ENCODE assay signal across 14 cellular contexts in genomic region chr6:136405410-136406029, GRCh38.
A peak's percentile ranks its signal among the peaks of the same experiment; 100 is the strongest.
DNase-seq lines count a peak whose midpoint lies in the region; ATAC-seq and TF ChIP-seq lines count a peak whose summit lies in the region.
"Had no signal": no experiment of that assay in that cellular context is flagged by ENCODE, and none has a peak within 500 bp of the region (broad histone marks: within the 10 kb centered on the region; RNA-seq: fewer than 3 reads in every experiment).

No MANE protein-coding gene starts in this region.

- no peak for TF ChIP-seq RAD21 in IMR-90 (IDR thresholded peaks at IDR 0.05; ENCODE audit: low read length)

- no peaks in the 10 kb centered on the region for H3K79me1 ChIP-seq in IMR-90 (ENCODE audit: low read depth in 1 of 2, low read length in 2 of 2)

- H3K4me3 ChIP-seq in IMR-90 (ENCODE audit: insufficient read depth, low read depth, low read length) (no peak overlapping the region), fibroblast of mammary gland (ENCODE audit: control insufficient read depth, low read depth, low read length) (no peak overlapping the region), skeletal muscle cell (ENCODE audit: low read depth, low read length) (no peak overlapping the region), heart left ventricle (no peak overlapping the region)
- H3K4me3 ChIP-seq: PC-9, sigmoid colon had no signal

- POLR2A ChIA-PET in IMR-90 (lab: Charles Lee; ENCODE audit: unreplicated experiment), result no interaction called here

- H3K9me1 ChIP-seq in IMR-90 (ENCODE audit: insufficient read depth, low read length), result peaks cover 13% of the 10 kb centered on the region

- DNase-seq in IMR-90 (no peak), SKM-1 treated with dmso at 0.1 percent for 144 hours (lab: John Stamatoyannopoulos, UW; ENCODE audit: unreplicated experiment) (peak; percentile 76), fibroblast of mammary gland (ENCODE audit: low read depth) (peak; percentile 60), skeletal muscle cell (ENCODE audit: low read depth) (peak; percentile 9), heart left ventricle (no peak)
- no peak for DNase-seq in stimulated activated naive CD4-positive, alpha-beta T cell (lab: John Stamatoyannopoulos, UW)
- DNase-seq: activated gamma-delta T cell treated with Interleukin-2 at 50 U/mL for 16 hours; BE2C; H7; NCI-H1436; PC-9; sigmoid colon; stimulated activated CD4-positive, alpha-beta T cell treated with anti-CD3 and anti-CD28 coated beads, Interleukin-4, amount 100 ng/mL, for 4 hours had no signal

- no peak overlapping the region for H3K4ac ChIP-seq in IMR-90 (ENCODE audit: low read depth, low read length)

- no peak overlapping the region for H4K5ac ChIP-seq in IMR-90 (ENCODE audit: low read depth, low read length)

- no peak overlapping the region for H3K9ac ChIP-seq in IMR-90 (ENCODE audit: low read depth, low read length)

- no peak overlapping the region for H4K8ac ChIP-seq in IMR-90 (ENCODE audit: low read depth in 2 of 2, low read length in 2 of 2)

- H3K18ac ChIP-seq in IMR-90 (ENCODE audit: low read depth, low read length), result no peak overlapping the region

- ATAC-seq in IMR-90 (ENCODE audit: low read depth) (no peak), GM18519 (IDR thresholded peaks at IDR 0.05; ENCODE audit: low FRiP score, unreplicated experiment) (no peak), heart left ventricle (no peak)

- intact Hi-C loops in IMR-90 (cut with micrococcal nuclease) (no loop called here), heart left ventricle (cut with DNase I) (no loop called here)

- H2AFZ ChIP-seq in IMR-90 (replicated peaks; ENCODE audit: low read length, poor library complexity), result no peak overlapping the region
- H2AFZ ChIP-seq: PC-9 had no signal

- H3K14ac ChIP-seq in IMR-90 (replicated peaks; ENCODE audit: low read depth, low read length), result no peak overlapping the region

- no peak overlapping the region for H2BK120ac ChIP-seq in IMR-90 (ENCODE audit: low read depth, low read length)

- H2BK15ac ChIP-seq in IMR-90 (ENCODE audit: low read depth, low read length), result no peak overlapping the region

- H3K9me3 ChIP-seq in IMR-90 (ENCODE audit: control insufficient read depth, insufficient read depth, low read length) (no peaks in the 10 kb centered on the region), heart left ventricle (no peaks in the 10 kb centered on the region)
- H3K9me3 ChIP-seq: BE2C, sigmoid colon had no signal

- TF ChIP-seq CTCF in IMR-90 (conservative IDR thresholded peaks at IDR 0.05; ENCODE audit: low read depth, low read length) (no peak), fibroblast of mammary gland (conservative IDR thresholded peaks at IDR 0.05; ENCODE audit: control insufficient read depth, insufficient read depth, low read depth, low read length) (no peak), heart left ventricle (IDR thresholded peaks at IDR 0.05) (no peak)

- H2AK9ac ChIP-seq in IMR-90 (replicated peaks; ENCODE audit: low read depth, low read length, poor library complexity), result no peak overlapping the region

- 0 out of 2 replicates have a peak overlapping the region, but pooled peaks have one; percentile 1 for H2AK5ac ChIP-seq in IMR-90 (ENCODE audit: low read depth, low read length)

- TF ChIP-seq POLR2A in IMR-90 (IDR thresholded peaks at IDR 0.05; ENCODE audit: low read depth, low read length), result no peak
- no peak for TF ChIP-seq POLR2A in heart left ventricle (IDR thresholded peaks at IDR 0.05)

- H3K27me3 ChIP-seq in IMR-90 (ENCODE audit: control insufficient read depth, insufficient read depth, low read length) (no peaks in the 10 kb centered on the region), heart left ventricle (no peaks in the 10 kb centered on the region)
- H3K27me3 ChIP-seq: BE2C, sigmoid colon had no signal

- H3K27ac ChIP-seq in IMR-90 (ENCODE audit: insufficient read depth, low read length), result no peak overlapping the region
- no peak overlapping the region for H3K27ac ChIP-seq in heart left ventricle
- H3K27ac ChIP-seq: PC-9, sigmoid colon had no signal

- H2BK5ac ChIP-seq in IMR-90 (ENCODE audit: low read depth, low read length, poor library complexity, severe bottlenecking), result no peak overlapping the region

- dilution Hi-C loops in IMR-90 (cut with HindIII; ENCODE audit: low sequenced_read_pairs, unreplicated experiment), result no loop called here

- in situ Hi-C loops in IMR-90 (cut with MboI; ENCODE audit: low sequenced_read_pairs), result no loop called here

- H3K23ac ChIP-seq in IMR-90 (ENCODE audit: low read depth, low read length), result no peak overlapping the region

- H4K91ac ChIP-seq in IMR-90 (ENCODE audit: insufficient read depth, low read depth, low read length), result no peak overlapping the region

- H3K36me3 ChIP-seq in IMR-90 (ENCODE audit: control insufficient read depth, insufficient read depth, low read length) (no peaks in the 10 kb centered on the region), heart left ventricle (no peaks in the 10 kb centered on the region)
- H3K36me3 ChIP-seq: BE2C, sigmoid colon had no signal

- H3K4me1 ChIP-seq in IMR-90 (ENCODE audit: control insufficient read depth, insufficient read depth, low read length) (peaks cover 16% of the 10 kb centered on the region), heart left ventricle (peaks cover 0 to 8% (median 0%) of the 10 kb centered on the region in 12 donors)
- H3K4me1 ChIP-seq: sigmoid colon had no signal

- WGBS in IMR-90 (ENCODE audit: extremely low coverage in 2 of 2, insufficient read length in 1 of 2), 2 experiments, result no CpG with 5 or more reads among the region's 3 CpGs
- WGBS in heart left ventricle, 4 donors, result 61 to 76% (median 73%) methylated on average over 3 of the region's 3 CpGs

- no peak overlapping the region for H3K56ac ChIP-seq in IMR-90 (ENCODE audit: extremely low read depth, insufficient read depth, low read length)

- peak overlapping the region; percentile 8; the same call in 1 of the 2 replicates for H2BK20ac ChIP-seq in IMR-90 (ENCODE audit: low read depth, low read length)

- CTCF ChIA-PET in IMR-90 (lab: Yijun Ruan, JAX), result no interaction called here

- no TSS peak for BruUV-seq in IMR-90 (replicated peaks; lab: Mats Ljungman, UMichigan)

- no peaks in the 10 kb centered on the region for H4K20me1 ChIP-seq in IMR-90 (ENCODE audit: insufficient read depth, low read length)

- no peak overlapping the region for H3K4me2 ChIP-seq in IMR-90 (ENCODE audit: low read depth, low read length)
- H3K4me2 ChIP-seq: PC-9 had no signal

TF ChIP-seq in IMR-90, 13 proteins besides CTCF, POLR2A, EP300 and RAD21:
- TF ChIP-seq RFX5 (IDR thresholded peaks at IDR 0.05; ENCODE audit: low read depth, low read length), result no peak
- TF ChIP-seq BHLHE40 (IDR thresholded peaks at IDR 0.05; ENCODE audit: low read depth, low read length), result no peak
- no peak for TF ChIP-seq MAZ (IDR thresholded peaks at IDR 0.05; ENCODE audit: borderline replicate concordance, low read depth, low read length)
- TF ChIP-seq FOS (IDR thresholded peaks at IDR 0.05; ENCODE audit: low read depth, low read length), result no peak
- TF ChIP-seq CEBPB (IDR thresholded peaks at IDR 0.05; ENCODE audit: low read depth, low read length), result no peak
- TF ChIP-seq, protein P1, sequence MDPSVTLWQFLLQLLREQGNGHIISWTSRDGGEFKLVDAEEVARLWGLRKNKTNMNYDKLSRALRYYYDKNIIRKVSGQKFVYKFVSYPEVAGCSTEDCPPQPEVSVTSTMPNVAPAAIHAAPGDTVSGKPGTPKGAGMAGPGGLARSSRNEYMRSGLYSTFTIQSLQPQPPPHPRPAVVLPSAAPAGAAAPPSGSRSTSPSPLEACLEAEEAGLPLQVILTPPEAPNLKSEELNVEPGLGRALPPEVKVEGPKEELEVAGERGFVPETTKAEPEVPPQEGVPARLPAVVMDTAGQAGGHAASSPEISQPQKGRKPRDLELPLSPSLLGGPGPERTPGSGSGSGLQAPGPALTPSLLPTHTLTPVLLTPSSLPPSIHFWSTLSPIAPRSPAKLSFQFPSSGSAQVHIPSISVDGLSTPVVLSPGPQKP (IDR thresholded peaks at IDR 0.05; ENCODE audit: borderline replicate concordance, low read depth, low read length), result no peak
- no peak for TF ChIP-seq MAFK (IDR thresholded peaks at IDR 0.05; ENCODE audit: low read depth, low read length)
- TF ChIP-seq CHD1 (IDR thresholded peaks at IDR 0.05; ENCODE audit: low read depth, low read length), result no peak
- TF ChIP-seq NFE2L2 (IDR thresholded peaks at IDR 0.05; ENCODE audit: low read depth, low read length), result no peak
- TF ChIP-seq RCOR1 (IDR thresholded peaks at IDR 0.05; ENCODE audit: insufficient replicate concordance, low read length), result no peak
- TF ChIP-seq, protein P2, sequence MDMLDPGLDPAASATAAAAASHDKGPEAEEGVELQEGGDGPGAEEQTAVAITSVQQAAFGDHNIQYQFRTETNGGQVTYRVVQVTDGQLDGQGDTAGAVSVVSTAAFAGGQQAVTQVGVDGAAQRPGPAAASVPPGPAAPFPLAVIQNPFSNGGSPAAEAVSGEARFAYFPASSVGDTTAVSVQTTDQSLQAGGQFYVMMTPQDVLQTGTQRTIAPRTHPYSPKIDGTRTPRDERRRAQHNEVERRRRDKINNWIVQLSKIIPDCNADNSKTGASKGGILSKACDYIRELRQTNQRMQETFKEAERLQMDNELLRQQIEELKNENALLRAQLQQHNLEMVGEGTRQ (IDR thresholded peaks at IDR 0.05; ENCODE audit: low read depth, low read length), result no peak
- no peak for TF ChIP-seq MXI1 (IDR thresholded peaks at IDR 0.05; ENCODE audit: borderline replicate concordance, low read depth, low read length)
TF ChIP-seq in IMR-90: peak in this region for 0.

Comparison
In these comparisons a context has a peak if more than half of its experiments do, and no peak if none do; other contexts are left out.
1. DNase-seq: peak in SKM-1 treated with dmso at 0.1 percent for 144 hours (single experiment), fibroblast of mammary gland (single experiment) and skeletal muscle cell (single experiment); none in IMR-90 (single experiment), heart left ventricle (0 of 5) and stimulated activated naive CD4-positive, alpha-beta T cell (0 of 6).